15 cellular contexts compared by ENCODE assay signal in the genomic region with DNA sequence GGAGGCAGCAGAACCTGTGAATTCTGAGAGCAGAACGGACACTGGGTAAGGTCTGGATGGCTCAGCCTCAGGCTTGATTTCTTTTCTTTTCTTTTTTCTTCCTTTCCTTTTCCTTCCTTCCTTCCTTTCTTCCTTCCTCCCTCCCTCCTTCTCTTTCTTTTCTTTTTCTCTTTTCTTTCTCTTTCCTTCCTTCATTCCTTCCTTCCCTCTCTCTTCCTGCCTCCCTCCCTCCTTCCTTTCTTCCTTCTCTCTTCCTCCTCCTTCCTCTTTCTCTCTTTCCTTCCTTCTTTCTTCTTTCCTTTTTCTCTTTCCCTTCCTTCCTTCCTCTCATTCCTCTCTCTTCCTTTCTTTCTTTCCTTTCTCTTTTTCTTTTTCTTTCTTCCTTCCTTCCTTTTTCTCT. TPM values are rescaled to one million over a fixed set of nuclear protein-coding genes. Genes with fewer than 3 reads are reported as not detected.
DNase-seq lines count a peak whose midpoint lies in the region; ATAC-seq and TF ChIP-seq lines count a peak whose summit lies in the region.
"Had no signal": no experiment of that assay in that cellular context is flagged by ENCODE, and none has a peak within 500 bp of the region (broad histone marks: within the 10 kb centered on the region; RNA-seq: fewer than 3 reads in every experiment).

No MANE protein-coding gene starts in this region.

- no peak for TF ChIP-seq CTCF in GM23338 (conservative IDR thresholded peaks at IDR 0.05; ENCODE audit: low read depth in 2 of 2)
- TF ChIP-seq CTCF in WTC11 (IDR thresholded peaks at IDR 0.05) = no peak
- TF ChIP-seq CTCF in vagina (IDR thresholded peaks at IDR 0.05) = no peak

- H3K4me1 Mint-ChIP-seq in GM23338 (peaks cover 7% of the 10 kb centered on the region), WTC11 (peaks cover 8% of the 10 kb centered on the region), memory B cell (peaks cover 4% of the 10 kb centered on the region)

- H3K27ac ChIP-seq in GM23338 (ENCODE audit: low read depth) = no peak overlapping the region
- H3K27ac ChIP-seq in vagina = no peak overlapping the region
- H3K27ac ChIP-seq: C4-2B, GM23248 had no signal

- H3K36me3 ChIP-seq in GM23338 (ENCODE audit: insufficient read depth) (no peaks in the 10 kb centered on the region), vagina (no peaks in the 10 kb centered on the region)

- H3K9me3 Mint-ChIP-seq in GM23338 = peaks cover 47% of the 10 kb centered on the region
- peaks cover 22% of the 10 kb centered on the region for H3K9me3 Mint-ChIP-seq in WTC11
- peaks cover 7% of the 10 kb centered on the region for H3K9me3 Mint-ChIP-seq in memory B cell
- H3K9me3 Mint-ChIP-seq: CD4-positive, alpha-beta T cell had no signal

- POLR2A ChIA-PET in WTC11 (lab: Charles Lee) = no interaction called here

- no peak for TF ChIP-seq POLR2A in vagina (IDR thresholded peaks at IDR 0.05)

- no peaks in the 10 kb centered on the region for H3K9me2 ChIP-seq in GM23338 (ENCODE audit: insufficient read depth)

- no peaks in the 10 kb centered on the region for H3F3A ChIP-seq in GM23338 (replicated peaks; ENCODE audit: low read depth)

- H3K27me3 ChIP-seq in GM23338 (ENCODE audit: insufficient read depth) (no peaks in the 10 kb centered on the region), vagina (no peaks in the 10 kb centered on the region)

- no peaks in the 10 kb centered on the region for H3K9me3 ChIP-seq in vagina
- H3K9me3 ChIP-seq: Caco-2 had no signal

- H3K4me3 ChIP-seq in GM23338 (no peak overlapping the region), vagina (no peak overlapping the region)
- H3K4me3 ChIP-seq: GM23248 had no signal

- ATAC-seq in GM23338 (no peak), WTC11 (no peak), memory B cell (ENCODE audit: low read depth) (no peak)

- no peaks in the 10 kb centered on the region for H3K4me1 ChIP-seq in GM23338 (ENCODE audit: insufficient read depth)
- H3K4me1 ChIP-seq in vagina = no peaks in the 10 kb centered on the region
- H3K4me1 ChIP-seq: Caco-2 had no signal

- H3K4me2 ChIP-seq in GM23338 = no peak overlapping the region

- DNase-seq in GM23338 (ENCODE audit: low spot score) = no peak
- DNase-seq in WTC11 (ENCODE audit: low spot score) = no peak
- DNase-seq in memory B cell (ENCODE audit: low spot score in 2 of 2) = no peak
- DNase-seq in HK-2 (ENCODE audit: unreplicated experiment) = no peak
- no peak for DNase-seq in vagina (ENCODE audit: extremely low spot score in 2 of 2)
- DNase-seq in SKM-1 treated with dmso at 0.1 percent for 144 hours (lab: John Stamatoyannopoulos, UW; ENCODE audit: unreplicated experiment) = no peak
- DNase-seq: ACHN; Caco-2; CD4-positive, alpha-beta T cell; GM23248; HCEC 1CT; HFFc6 had no signal

- peaks cover 8% of the 10 kb centered on the region; the same call in 2 of the 3 replicates for H3K36me3 Mint-ChIP-seq in GM23338 (ENCODE audit: low read depth)
- peaks cover 6% of the 10 kb centered on the region for H3K36me3 Mint-ChIP-seq in WTC11
- H3K36me3 Mint-ChIP-seq in memory B cell = no peaks in the 10 kb centered on the region

- CTCF ChIA-PET in WTC11 (lab: Charles Lee) = no interaction called here

- peak overlapping the region; percentile 56 for H2AFZ ChIP-seq in GM23338
- H2AFZ ChIP-seq: GM23248 had no signal

- H3K79me2 ChIP-seq in GM23338 (replicated peaks; ENCODE audit: insufficient read depth) = no peaks in the 10 kb centered on the region

- intact Hi-C loops in vagina (cut with DNase I) = no loop called here

- peaks cover 12% of the 10 kb centered on the region for H3K27me3 Mint-ChIP-seq in GM23338 (ENCODE audit: insufficient read depth, low read depth, poor library complexity)
- peaks cover 5% of the 10 kb centered on the region for H3K27me3 Mint-ChIP-seq in WTC11 (ENCODE audit: low read depth)
- H3K27me3 Mint-ChIP-seq in memory B cell = peaks cover 6% of the 10 kb centered on the region

- H3K27ac Mint-ChIP-seq in GM23338 (no peak overlapping the region), WTC11 (no peak overlapping the region), memory B cell (peak overlapping the region; percentile 4)
- H3K27ac Mint-ChIP-seq: CD4-positive, alpha-beta T cell; HFFc6 had no signal

- H4K20me1 ChIP-seq in GM23338 (replicated peaks; ENCODE audit: insufficient read depth) = no peaks in the 10 kb centered on the region

- no peak overlapping the region for H3K4me3 Mint-ChIP-seq in GM23338
- no peak overlapping the region for H3K4me3 Mint-ChIP-seq in WTC11
- no peak overlapping the region for H3K4me3 Mint-ChIP-seq in memory B cell
- H3K4me3 Mint-ChIP-seq: CD4-positive, alpha-beta T cell; HFFc6 had no signal

TF ChIP-seq in GM23338, 12 proteins besides CTCF, POLR2A, EP300 and RAD21 (continues in another document):
- TF ChIP-seq STAT1 (IDR thresholded peaks at IDR 0.05; ENCODE audit: unreplicated experiment) (no peak), EZH2 (IDR thresholded peaks at IDR 0.05; ENCODE audit: low read depth, unreplicated experiment) (no peak), CREB1 (CRISPR knock-in tag; IDR thresholded peaks at IDR 0.05; ENCODE audit: low read depth) (no peak), ETS1 (IDR thresholded peaks at IDR 0.05) (no peak), JUNB (IDR thresholded peaks at IDR 0.05; ENCODE audit: unreplicated experiment) (no peak), NANOG (IDR thresholded peaks at IDR 0.05; ENCODE audit: borderline replicate concordance) (no peak)

TF ChIP-seq in WTC11, 78 proteins besides CTCF, POLR2A, EP300 and RAD21:
- TF ChIP-seq, protein P1, sequence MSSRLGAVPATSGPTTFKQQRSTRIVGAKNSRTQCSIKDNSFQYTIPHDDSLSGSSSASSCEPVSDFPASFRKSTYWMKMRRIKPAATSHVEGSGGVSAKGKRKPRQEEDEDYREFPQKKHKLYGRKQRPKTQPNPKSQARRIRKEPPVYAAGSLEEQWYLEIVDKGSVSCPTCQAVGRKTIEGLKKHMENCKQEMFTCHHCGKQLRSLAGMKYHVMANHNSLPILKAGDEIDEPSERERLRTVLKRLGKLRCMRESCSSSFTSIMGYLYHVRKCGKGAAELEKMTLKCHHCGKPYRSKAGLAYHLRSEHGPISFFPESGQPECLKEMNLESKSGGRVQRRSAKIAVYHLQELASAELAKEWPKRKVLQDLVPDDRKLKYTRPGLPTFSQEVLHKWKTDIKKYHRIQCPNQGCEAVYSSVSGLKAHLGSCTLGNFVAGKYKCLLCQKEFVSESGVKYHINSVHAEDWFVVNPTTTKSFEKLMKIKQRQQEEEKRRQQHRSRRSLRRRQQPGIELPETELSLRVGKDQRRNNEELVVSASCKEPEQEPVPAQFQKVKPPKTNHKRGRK (CRISPR knock-in tag; IDR thresholded peaks at IDR 0.05; ENCODE audit: borderline replicate concordance) = peak; percentile 61; the same call in 1 of the 2 replicates
- no peak for TF ChIP-seq GTF2I (CRISPR knock-in tag; conservative IDR thresholded peaks at IDR 0.05)

RNA-seq across cellular contexts. Expression of gene OR3A1, which starts 38.0 kb away (rescaled TPM):
- 0.59 and 0.89 TPM in 2 replicates for total RNA-seq in GM23338 (2014; rRNA removed; shearing (Covaris generic))
- polyA plus RNA-seq in GM23338 (2016; fragmentation: Nextera tagmentation; extraction: Ambion mirVana) = 0.40 and 1.2 TPM in 2 replicates
- total RNA-seq in WTC11 (2021) = not detected in 3 replicates
- total RNA-seq in vagina = not detected
- total RNA-seq: Caco-2, GM23248, HFFc6, HT-29 had no signal
- polyA plus RNA-seq: BJ, GM23248 had no signal

RNA-seq across cellular contexts. Expression of gene OR1A1, which starts 52.7 kb away (rescaled TPM):
- total RNA-seq in GM23338 (2014; rRNA removed; shearing (Covaris generic)) = not detected in 2 replicates
- not detected in 2 replicates for polyA plus RNA-seq in GM23338 (2016; fragmentation: Nextera tagmentation; extraction: Ambion mirVana)
- not detected in 3 replicates for total RNA-seq in WTC11 (2021)
- not detected for total RNA-seq in vagina
- total RNA-seq: Caco-2; CD4-positive, alpha-beta T cell; GM23248; HFFc6; HT-29 had no signal
- polyA plus RNA-seq: BJ, GM23248 had no signal
